ENCODE assay signal across 8 cellular contexts in genomic region chr6:57221191-57221935, GRCh38. TPM values are rescaled to one million over a fixed set of nuclear protein-coding genes. Genes with fewer than 3 reads are reported as not detected.
A peak's percentile ranks its signal among the peaks of the same experiment; 100 is the strongest.
DNase-seq lines count a peak whose midpoint lies in the region; ATAC-seq, FAIRE-seq and TF ChIP-seq lines count a peak whose summit lies in the region.

No MANE protein-coding gene starts in this region.

- FAIRE-seq in A549 (lab: Jason Lieb, UNC) (no peak), HepG2 (lab: Jason Lieb, UNC) (peak; percentile 26)

- TF ChIP-seq POLR2A in A549 (IDR thresholded peaks at IDR 0.05; ENCODE audit: low read length) (no peak), HepG2 (IDR thresholded peaks at IDR 0.05; ENCODE audit: insufficient read depth in 1 of 2, low read depth in 2 of 2, low read length in 2 of 2) (no peak)

- no peaks in the 10 kb centered on the region; a peak in 1 of 5 replicates for H3K27me3 ChIP-seq in HepG2 (ENCODE audit: control insufficient read depth in 1 of 2, insufficient read depth in 2 of 2, low read length in 2 of 2)

- H3K4me2 ChIP-seq in A549, result peak overlapping the region; percentile 87
- peak overlapping the region; percentile 92 for H3K4me2 ChIP-seq in HepG2 (ENCODE audit: low read depth, low read length)

- H3K79me2 ChIP-seq in HepG2 (ENCODE audit: insufficient read depth, low read length), result peaks cover 50% of the 10 kb centered on the region

- DNase-seq in A549 (ENCODE audit: low read depth in 1 of 2, low spot score in 1 of 2) (peak; percentile 28 to 49), NCI-H1694 (lab: John Stamatoyannopoulos, UW) (peak; percentile 39), dermis blood vessel endothelial cell (peak; percentile 71), HepG2 (ENCODE audit: low spot score) (peak; percentile 62)
- DNase-seq in activated CD4-positive, alpha-beta T cell treated with anti-CD3 and anti-CD28 coated beads for 1 hour, result peak; percentile 10
- peak; percentile 20 to 42 for DNase-seq in stimulated activated CD4-positive, alpha-beta T cell treated with anti-CD3 and anti-CD28 coated beads, Interleukin-4, amount 100 ng/mL, for 4 hours

- BruUV-seq in HepG2 (replicated peaks; lab: Mats Ljungman, UMichigan), result no TSS peak

- POLR2A ChIA-PET in A549 (lab: Yijun Ruan, JAX), result interaction anchor here (0.8 to 1.8 kb wide), 3 partner anchors 10 to 95 kb away, joined by 3 to 10 read pairs (median 6); no protein-coding TSS in a partner anchor
- POLR2A ChIA-PET in HepG2 (lab: Yijun Ruan, JAX), result interaction anchor here (1.4 to 1.9 kb wide), 2 partner anchors 49 to 68 kb away, joined by 3 to 13 read pairs; partner anchors contain the start of gene BAG2

- peak overlapping the region; percentile 68 for H2AFZ ChIP-seq in HepG2 (ENCODE audit: low read length)

- TF ChIP-seq EP300 in A549 (IDR thresholded peaks at IDR 0.05) (no peak), HepG2 (IDR thresholded peaks at IDR 0.05; ENCODE audit: low read depth in 2 of 2, low read length in 2 of 2) (no peak), HepG2 (CRISPR knock-in tag; IDR thresholded peaks at IDR 0.05; ENCODE audit: borderline replicate concordance) (no peak)

- H3K27ac ChIP-seq in A549 (peak overlapping the region; percentile 95 to 98), HepG2 (ENCODE audit: extremely low read length, insufficient read depth, low read length) (peak overlapping the region; percentile 77)

- H3K9ac ChIP-seq in HepG2 (ENCODE audit: insufficient read depth, low read depth, low read length), result peak overlapping the region; percentile 78

- TF ChIP-seq RAD21 in A549 (conservative IDR thresholded peaks at IDR 0.05 in 1 of 2, IDR thresholded peaks at IDR 0.05 in 1 of 2) (no peak), HepG2 (CRISPR knock-in tag; IDR thresholded peaks at IDR 0.05) (no peak)

- in situ Hi-C loops in HepG2 (cut with HindIII; ENCODE audit: extremely low pct_ligation_motif_present, low pct_unique_long_range_greater_than_20kb), result no loop called here

- H3K9me3 ChIP-seq in A549, result no peaks in the 10 kb centered on the region
- H3K9me3 ChIP-seq in HepG2 (ENCODE audit: low read length), result no peaks in the 10 kb centered on the region

- no peaks in the 10 kb centered on the region for H4K20me1 ChIP-seq in HepG2 (ENCODE audit: insufficient read depth, low read length)

- H3K4me3 ChIP-seq in A549, result peak overlapping the region; percentile 100
- H3K4me3 ChIP-seq in HepG2 (replicated peaks in 1 of 3; ENCODE audit: insufficient read depth in 1 of 3, low read depth in 2 of 3, low read length in 3 of 3), result peak overlapping the region; percentile 88 to 95 (median 93)

- intact Hi-C loops in HepG2 (cut with micrococcal nuclease; ENCODE audit: unreplicated experiment), result loop anchor here (5.0 kb wide), 2 partner anchors 49 to 124 kb away; partner anchors contain the start of gene BAG2

- CTCF ChIA-PET in A549 (lab: Yijun Ruan, JAX) (interaction anchor here (0.6 to 1.9 kb wide), 11 partner anchors 10 to 523 kb away, joined by 3 to 13 read pairs (median 3); partner anchors contain the start of gene PRIM2), HepG2 (lab: Yijun Ruan, JAX; ENCODE audit: low intra/inter-chr PET ratio, low total read pairs) (no interaction called here)

- H3K36me3 ChIP-seq in HepG2 (replicated peaks in 1 of 2; ENCODE audit: control insufficient read depth in 1 of 2, insufficient read depth in 2 of 2, low read length in 2 of 2), result no peaks in the 10 kb centered on the region

- no peaks in the 10 kb centered on the region for H3K4me1 ChIP-seq in A549
- peaks cover 31% of the 10 kb centered on the region for H3K4me1 ChIP-seq in HepG2 (ENCODE audit: insufficient read depth, low read length)

- TF ChIP-seq CTCF in A549 (IDR thresholded peaks at IDR 0.05) (no peak), HepG2 (CRISPR knock-in tag; IDR thresholded peaks at IDR 0.05) (peak; percentile 63)

- ATAC-seq in A549, result peak; percentile 91 to 92
- peak; percentile 55 for ATAC-seq in GM18498 (IDR thresholded peaks at IDR 0.05; ENCODE audit: unreplicated experiment)
- ATAC-seq in HG02884 (IDR thresholded peaks at IDR 0.05; ENCODE audit: unreplicated experiment), result peak; percentile 70
- peak; percentile 91 for ATAC-seq in HepG2

- 2% methylated on average over 20 of the region's 38 CpGs for WGBS in A549 (ENCODE audit: missing lambda C conversion rate)
- 2% methylated on average over 21 of the region's 38 CpGs for WGBS in HepG2 (ENCODE audit: low lambda C conversion rate)

TF ChIP-seq in A549, 52 proteins besides CTCF, POLR2A, EP300 and RAD21:
- TF ChIP-seq PHF8 (IDR thresholded peaks at IDR 0.05; ENCODE audit: borderline replicate concordance, low read depth), result no peak
- TF ChIP-seq GATA3 (IDR thresholded peaks at IDR 0.05; ENCODE audit: borderline replicate concordance), result no peak

TF ChIP-seq in HepG2, 621 proteins besides CTCF, POLR2A, EP300 and RAD21 (continues in another document):
- TF ChIP-seq ZNF501 (CRISPR knock-in tag; IDR thresholded peaks at IDR 0.05) (no peak), ZNF24 (IDR thresholded peaks at IDR 0.05) (no peak), IRX3 (CRISPR knock-in tag; IDR thresholded peaks at IDR 0.05; ENCODE audit: borderline replicate concordance, low read depth) (no peak)

RNA-seq across cellular contexts. Expression of gene RAB23, which starts 0.7 kb away (rescaled TPM):
- 16.3 and 21.5 TPM in 2 replicates for polyA plus RNA-seq in A549 (2011; rRNA removed)
- polyA plus RNA-seq in A549 (2012; cell fraction: cytosol; rRNA removed), result 2.1 and 2.6 TPM in 2 replicates
- 0.67 and 1.1 TPM in 2 replicates for polyA plus RNA-seq in A549 (2012; cell fraction: nucleus; rRNA removed)
- polyA plus RNA-seq in A549 (2017; fragmentation: RNase III; extraction: RNeasy Plus Mini Kit Qiagen cat#74134 plus additional on column Dnase treatment), result 8.6 to 8.8 TPM (median 8.6 TPM) in 3 replicates
- polyA minus RNA-seq in A549 (2011; rRNA and poly(A)+ RNA removed), result 3.5 and 3.6 TPM in 2 replicates
- 8.1 and 9.0 TPM in 2 replicates for total RNA-seq in dermis blood vessel endothelial cell
- 16.4 and 24.2 TPM in 2 replicates for total RNA-seq in HepG2 (2016; rRNA removed; fragmentation: Illumina TruSeq; extraction: Trizol)
- total RNA-seq in HepG2 (2016; cell fraction: cytosol; rRNA removed; fragmentation: Illumina TruSeq; extraction: Trizol; ENCODE audit: low read depth), result 11.4 and 11.7 TPM in 2 replicates
- total RNA-seq in HepG2 (2016; cell fraction: insoluble cytoplasmic fraction; rRNA removed; fragmentation: Illumina TruSeq; extraction: Trizol), result 16.0 and 22.3 TPM in 2 replicates
- total RNA-seq in HepG2 (2016; cell fraction: membrane; rRNA removed; fragmentation: Illumina TruSeq; extraction: Trizol), result 13.3 and 13.6 TPM in 2 replicates
- total RNA-seq in HepG2 (2016; cell fraction: nucleus; rRNA removed; fragmentation: Illumina TruSeq; extraction: Trizol), result 11.2 and 11.3 TPM in 2 replicates
- polyA plus RNA-seq in HepG2 (2011; rRNA removed), result 4.3 and 5.5 TPM in 2 replicates
- 1.2 and 2.8 TPM in 2 replicates for polyA plus RNA-seq in HepG2 (2011; cell fraction: cytosol; rRNA removed)
- polyA plus RNA-seq in HepG2 (2011; cell fraction: nucleus; rRNA removed), result 1.2 and 1.7 TPM in 2 replicates
- 5.7 and 7.3 TPM in 2 replicates for polyA plus RNA-seq in HepG2 (2012)
- 1.5 and 1.9 TPM in 2 replicates for polyA plus RNA-seq in HepG2 (2016; cell fraction: cytosol; fragmentation: Illumina TruSeq; extraction: Trizol; ENCODE audit: low read depth)
- polyA plus RNA-seq in HepG2 (2016; cell fraction: insoluble cytoplasmic fraction; fragmentation: Illumina TruSeq; extraction: Trizol; ENCODE audit: low read depth), result 21.0 and 23.0 TPM in 2 replicates
- polyA plus RNA-seq in HepG2 (2016; cell fraction: membrane; fragmentation: Illumina TruSeq; extraction: Trizol; ENCODE audit: low read depth), result 6.9 and 8.1 TPM in 2 replicates
- 10.4 and 11.4 TPM in 2 replicates for polyA plus RNA-seq in HepG2 (2016; cell fraction: nucleus; fragmentation: Illumina TruSeq; extraction: Trizol; ENCODE audit: insufficient read depth, low read depth)
- polyA minus RNA-seq in HepG2 (2011; rRNA and poly(A)+ RNA removed; ENCODE audit: low replicate concordance), result 2.0 and 3.9 TPM in 2 replicates
- polyA minus RNA-seq in HepG2 (2011; cell fraction: cytosol; rRNA and poly(A)+ RNA removed), result 3.8 and 3.9 TPM in 2 replicates
- 6.2 and 9.2 TPM in 2 replicates for polyA minus RNA-seq in HepG2 (2011; cell fraction: nucleus; rRNA and poly(A)+ RNA removed)

RNA-seq across cellular contexts. Expression of gene BAG2, which starts 49.2 kb away (rescaled TPM):
- polyA plus RNA-seq in A549 (2011; rRNA removed), result 10.2 and 13.9 TPM in 2 replicates
- polyA plus RNA-seq in A549 (2012; cell fraction: cytosol; rRNA removed), result 3.9 and 4.5 TPM in 2 replicates
- 2.1 TPM in 2 replicates for polyA plus RNA-seq in A549 (2012; cell fraction: nucleus; rRNA removed)
- 8.7 to 9.5 TPM (median 9.3 TPM) in 3 replicates for polyA plus RNA-seq in A549 (2017; fragmentation: RNase III; extraction: RNeasy Plus Mini Kit Qiagen cat#74134 plus additional on column Dnase treatment)
- 3.5 and 3.7 TPM in 2 replicates for polyA minus RNA-seq in A549 (2011; rRNA and poly(A)+ RNA removed)
- total RNA-seq in dermis blood vessel endothelial cell, result 1.5 and 2.0 TPM in 2 replicates
- total RNA-seq in HepG2 (2016; rRNA removed; fragmentation: Illumina TruSeq; extraction: Trizol), result 15.1 and 23.0 TPM in 2 replicates
- 3.7 and 4.1 TPM in 2 replicates for total RNA-seq in HepG2 (2016; cell fraction: cytosol; rRNA removed; fragmentation: Illumina TruSeq; extraction: Trizol; ENCODE audit: low read depth)
- 15.0 and 23.4 TPM in 2 replicates for total RNA-seq in HepG2 (2016; cell fraction: insoluble cytoplasmic fraction; rRNA removed; fragmentation: Illumina TruSeq; extraction: Trizol)
- total RNA-seq in HepG2 (2016; cell fraction: membrane; rRNA removed; fragmentation: Illumina TruSeq; extraction: Trizol), result 8.8 and 9.8 TPM in 2 replicates
- 10.3 and 11.9 TPM in 2 replicates for total RNA-seq in HepG2 (2016; cell fraction: nucleus; rRNA removed; fragmentation: Illumina TruSeq; extraction: Trizol)
- 4.3 and 5.7 TPM in 2 replicates for polyA plus RNA-seq in HepG2 (2011; rRNA removed)
- polyA plus RNA-seq in HepG2 (2011; cell fraction: cytosol; rRNA removed), result 2.4 and 3.5 TPM in 2 replicates
- 1.3 and 2.0 TPM in 2 replicates for polyA plus RNA-seq in HepG2 (2011; cell fraction: nucleus; rRNA removed)
- 6.1 and 6.7 TPM in 2 replicates for polyA plus RNA-seq in HepG2 (2012)
- polyA plus RNA-seq in HepG2 (2016; cell fraction: cytosol; fragmentation: Illumina TruSeq; extraction: Trizol; ENCODE audit: low read depth), result 2.4 TPM in 2 replicates
- 24.1 and 26.3 TPM in 2 replicates for polyA plus RNA-seq in HepG2 (2016; cell fraction: insoluble cytoplasmic fraction; fragmentation: Illumina TruSeq; extraction: Trizol; ENCODE audit: low read depth)
- 5.4 and 5.5 TPM in 2 replicates for polyA plus RNA-seq in HepG2 (2016; cell fraction: membrane; fragmentation: Illumina TruSeq; extraction: Trizol; ENCODE audit: low read depth)
- polyA plus RNA-seq in HepG2 (2016; cell fraction: nucleus; fragmentation: Illumina TruSeq; extraction: Trizol; ENCODE audit: insufficient read depth, low read depth), result 10.2 and 10.9 TPM in 2 replicates
- polyA minus RNA-seq in HepG2 (2011; rRNA and poly(A)+ RNA removed; ENCODE audit: low replicate concordance), result 3.1 and 7.3 TPM in 2 replicates
- polyA minus RNA-seq in HepG2 (2011; cell fraction: cytosol; rRNA and poly(A)+ RNA removed), result 4.3 and 4.4 TPM in 2 replicates
- polyA minus RNA-seq in HepG2 (2011; cell fraction: nucleus; rRNA and poly(A)+ RNA removed), result 19.6 and 22.1 TPM in 2 replicates

Comparison
In these comparisons a context has a peak if more than half of its experiments do, and no peak if none do; other contexts are left out.
1. Peak in every context shown above with its lines: DNase-seq, ATAC-seq, H3K4me3 ChIP-seq and H3K27ac ChIP-seq.
2. DNase-seq: peak in every context shown above with its lines; median percentile 71 in dermis blood vessel endothelial cell; 62 in HepG2; 39 in NCI-H1694; 38 in A549; 31 in stimulated activated CD4-positive, alpha-beta T cell treated with anti-CD3 and anti-CD28 coated beads, Interleukin-4, amount 100 ng/mL, for 4 hours; 10 in activated CD4-positive, alpha-beta T cell treated with anti-CD3 and anti-CD28 coated beads for 1 hour.